In genomic region chr12:105358789-105359188, GRCh38 we compare ENCODE assay signal across 10 cellular contexts. TPM values are rescaled to one million over a fixed set of nuclear protein-coding genes. Genes with fewer than 3 reads are reported as not detected.
A peak's percentile ranks its signal among the peaks of the same experiment; 100 is the strongest.
DNase-seq lines count a peak whose midpoint lies in the region; ATAC-seq lines count a peak whose summit lies in the region.
"Had no signal": no experiment of that assay in that cellular context is flagged by ENCODE, and none has a peak within 500 bp of the region (broad histone marks: within the 10 kb centered on the region; RNA-seq: fewer than 3 reads in every experiment).

No MANE protein-coding gene starts in this region.

- DNase-seq in globus pallidus (ENCODE audit: low spot score) (peak; percentile 66), NCI-H526 treated with DMSO at 0.1 percent for 48 hours (lab: John Stamatoyannopoulos, UW) (no peak), cerebellum (ENCODE audit: low spot score) (no peak), T1000 (lab: John Stamatoyannopoulos, UW) (no peak), ecto neural progenitor cell (ENCODE audit: low spot score) (no peak)
- DNase-seq: COR-L47, small intestine had no signal

- ATAC-seq in GM21360 (IDR thresholded peaks at IDR 0.05; ENCODE audit: unreplicated experiment) (peak; percentile 55), HG03432 (IDR thresholded peaks at IDR 0.05; ENCODE audit: unreplicated experiment) (peak; percentile 51)

- H3K4me3 ChIP-seq in GM08714 (ENCODE audit: low read length), result peak overlapping the region; percentile 12; the same call in 1 of the 2 replicates

RNA-seq across cellular contexts. Expression of gene C12orf75, which starts 28.3 kb away (rescaled TPM):
- total RNA-seq in cerebellum, result 33.7 TPM
